12 cellular contexts compared by ENCODE assay signal in genomic region chr5:146079695-146080361, GRCh38. TPM values are rescaled to one million over a fixed set of nuclear protein-coding genes. Genes with fewer than 3 reads are reported as not detected.
DNase-seq lines count a peak whose midpoint lies in the region; ATAC-seq and TF ChIP-seq lines count a peak whose summit lies in the region.
"Had no signal": no experiment of that assay in that cellular context is flagged by ENCODE, and none has a peak within 500 bp of the region (broad histone marks: within the 10 kb centered on the region; RNA-seq: fewer than 3 reads in every experiment).

No MANE protein-coding gene starts in this region.

- DNase-seq in GM04503 (ENCODE audit: low read depth): peak; percentile 11
- peak; percentile 83 for DNase-seq in SKM-1 (lab: John Stamatoyannopoulos, UW; ENCODE audit: unreplicated experiment)
- peak; percentile 18 for DNase-seq in fibroblast of villous mesenchyme (ENCODE audit: low read depth)
- DNase-seq in NCI-H1105 (lab: John Stamatoyannopoulos, UW): no peak
- no peak for DNase-seq in NCI-H510A treated with DMSO at 0.1 percent for 48 hours (lab: John Stamatoyannopoulos, UW)
- DNase-seq in NCI-H2196 treated with DMSO at 0.1 percent for 48 hours (lab: John Stamatoyannopoulos, UW; ENCODE audit: unreplicated experiment): no peak
- DNase-seq: EL, Karpas-422, nephron progenitor cell had no signal

- ATAC-seq in HG02885 (IDR thresholded peaks at IDR 0.05; ENCODE audit: poor library complexity, unreplicated experiment) (peak; percentile 44), GM19455 (IDR thresholded peaks at IDR 0.05; ENCODE audit: unreplicated experiment) (no peak)

- no peak overlapping the region for H3K4me3 ChIP-seq in fibroblast of villous mesenchyme (ENCODE audit: low read depth, low read length)

- TF ChIP-seq CTCF in fibroblast of villous mesenchyme (IDR thresholded peaks at IDR 0.05; ENCODE audit: insufficient read depth, low read depth, low read length): no peak

RNA-seq across cellular contexts. Expression of gene PLAC8L1, which starts 25.5 kb away (rescaled TPM):
- total RNA-seq in fibroblast of villous mesenchyme: not detected in 2 replicates
- total RNA-seq: SK-MEL-5 had no signal

Comparison
In these comparisons a context has a peak if more than half of its experiments do, and no peak if none do; other contexts are left out.
1. DNase-seq: peak in GM04503 (single experiment), SKM-1 (single experiment) and fibroblast of villous mesenchyme (single experiment); none in NCI-H1105 (single experiment), NCI-H510A treated with DMSO at 0.1 percent for 48 hours (single experiment) and NCI-H2196 treated with DMSO at 0.1 percent for 48 hours (single experiment).